In the genomic region with DNA sequence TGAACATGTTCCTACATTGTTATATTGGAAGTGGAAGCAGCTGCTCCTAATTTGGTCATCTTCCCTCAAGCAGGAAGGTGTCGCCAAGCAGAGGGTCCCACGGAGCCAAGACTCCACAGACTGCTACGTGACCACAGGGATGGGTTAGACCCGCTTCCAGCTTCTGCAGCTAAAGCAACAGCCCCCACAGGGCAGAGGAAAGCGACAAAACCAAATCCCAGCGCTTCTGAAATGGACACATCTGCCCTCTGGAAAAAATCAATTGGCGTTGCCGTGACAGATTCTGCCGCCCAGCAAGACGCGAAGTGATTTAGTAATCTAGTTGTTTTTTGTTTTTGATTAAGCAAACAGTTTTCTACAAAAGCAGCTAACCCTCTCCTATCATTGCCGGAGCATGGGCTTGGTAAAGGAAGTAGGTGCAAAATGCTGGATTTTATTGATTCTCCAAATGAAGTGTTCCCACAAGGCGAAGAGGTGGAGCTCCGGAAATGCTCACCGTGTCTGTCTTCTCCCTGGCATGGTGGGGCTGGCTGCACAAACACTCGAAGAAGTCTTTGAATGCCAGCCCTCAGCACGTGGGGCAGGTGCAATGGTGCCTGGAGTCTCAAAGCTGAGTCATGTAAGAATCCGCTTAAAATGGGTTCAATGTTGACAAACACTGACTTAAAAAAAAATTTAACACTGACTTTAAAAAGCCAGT, we compare ENCODE assay signal across 13 cellular contexts.
DNase-seq lines count a peak whose midpoint lies in the region; ATAC-seq and TF ChIP-seq lines count a peak whose summit lies in the region.
"Had no signal": no experiment of that assay in that cellular context is flagged by ENCODE, and none has a peak within 500 bp of the region (broad histone marks: within the 10 kb centered on the region; RNA-seq: fewer than 3 reads in every experiment).

No MANE protein-coding gene starts in this region.

- in situ Hi-C loops in GM13977 (cut with MboI; ENCODE audit: low pct_unique_long_range_greater_than_20kb, low sequenced_read_pairs, unreplicated experiment), result no loop called here

- H3K9me3 ChIP-seq in prostate gland, result no peaks in the 10 kb centered on the region
- H3K9me3 ChIP-seq: thoracic aorta had no signal

- H3K9me3 Mint-ChIP-seq in chondrocyte (ENCODE audit: low read depth), result no peaks in the 10 kb centered on the region

- H3K27ac ChIP-seq in prostate gland, result peak overlapping the region; percentile 69 to 70
- H3K27ac ChIP-seq: cardiac muscle cell, parathyroid adenoma, thoracic aorta had no signal

- no peak for TF ChIP-seq CTCF in chondrocyte (IDR thresholded peaks at IDR 0.05)
- TF ChIP-seq CTCF in prostate gland (IDR thresholded peaks at IDR 0.05), result no peak
- no peak for TF ChIP-seq CTCF in GM13977 (IDR thresholded peaks at IDR 0.05; ENCODE audit: extremely low read depth, insufficient read depth, missing control alignments)

- H3K4me1 Mint-ChIP-seq in chondrocyte (ENCODE audit: low read depth), result peaks cover 68% of the 10 kb centered on the region

- no peaks in the 10 kb centered on the region for H3K36me3 Mint-ChIP-seq in chondrocyte (ENCODE audit: low read depth)

- DNase-seq in DMS53 (lab: John Stamatoyannopoulos, UW), result peak; percentile 89
- peak; percentile 89 for DNase-seq in NCI-H2029 (lab: John Stamatoyannopoulos, UW)
- peak; percentile 59 for DNase-seq in chondrocyte (ENCODE audit: low spot score)
- DNase-seq in prostate gland (ENCODE audit: low spot score), result peak; percentile 38
- DNase-seq in germinal center (ENCODE audit: low spot score), result no peak
- DNase-seq in GM13977 (ENCODE audit: low spot score), result no peak
- DNase-seq in MV-4-11 (lab: John Stamatoyannopoulos, UW), result no peak
- DNase-seq: activated T-cell treated with anti-CD3 and anti-CD28 coated beads, Interleukin-2, amount 50 U/mL, for 1 hour; NCI-H146 had no signal

- H3K4me3 Mint-ChIP-seq in chondrocyte (ENCODE audit: unreplicated experiment), result peak overlapping the region; percentile 53

- no peaks in the 10 kb centered on the region for H3K36me3 ChIP-seq in prostate gland
- H3K36me3 ChIP-seq: cardiac muscle cell, thoracic aorta had no signal

- no peak for ATAC-seq in GM18520 (IDR thresholded peaks at IDR 0.05; ENCODE audit: unreplicated experiment)

- no peak overlapping the region for H3K4me3 ChIP-seq in prostate gland
- H3K4me3 ChIP-seq: cardiac muscle cell, thoracic aorta had no signal

- intact Hi-C loops in prostate gland (cut with DNase I), result no loop called here

- no peaks in the 10 kb centered on the region for H3K27me3 ChIP-seq in prostate gland (replicated peaks; ENCODE audit: insufficient read depth)
- H3K27me3 ChIP-seq: cardiac muscle cell had no signal

- TF ChIP-seq POLR2A in prostate gland (IDR thresholded peaks at IDR 0.05), result no peak

- peak overlapping the region; percentile 99 for H3K27ac Mint-ChIP-seq in chondrocyte (ENCODE audit: unreplicated experiment)

- H3K27me3 Mint-ChIP-seq in chondrocyte (ENCODE audit: low read depth), result no peaks in the 10 kb centered on the region

- 21% methylated on average over 18 of the region's 18 CpGs for WGBS in prostate gland

- peaks cover 13% of the 10 kb centered on the region for H3K4me1 ChIP-seq in prostate gland (replicated peaks)

Comparison
In these comparisons a context has a peak if more than half of its experiments do, and no peak if none do; other contexts are left out.
1. DNase-seq: peak in DMS53 (single experiment), NCI-H2029 (single experiment), chondrocyte (single experiment) and prostate gland (single experiment); none in germinal center (single experiment), GM13977 (single experiment) and MV-4-11 (single experiment).